23 cellular contexts compared by ENCODE assay signal in genomic region chr10:91188889-91189288, GRCh38.
"Had no signal": no experiment of that assay in that cellular context is flagged by ENCODE, and none has a peak within 500 bp of the region (broad histone marks: within the 10 kb centered on the region; RNA-seq: fewer than 3 reads in every experiment).

No MANE protein-coding gene starts in this region.

- ATAC-seq: activated CD4-positive, CD25-positive, alpha-beta regulatory T cell treated with anti-CD3 and anti-CD28 coated beads, Interleukin-2, amount 50 U/mL, for 24 hours; activated T-cell treated with anti-CD3 and anti-CD28 coated beads, Interleukin-2, amount 50 U/mL, for 72 hours; left ventricle myocardium superior; pancreas; right cardiac atrium had no signal

- H3K27ac ChIP-seq: brain microvascular endothelial cell, esophagus muscularis mucosa, pancreas, upper lobe of left lung had no signal

- H3K4me3 Mint-ChIP-seq: activated CD4-positive, alpha-beta memory T cell treated with anti-CD3 and anti-CD28 coated beads, Interleukin-2, amount 10 ng/mL, durations not matched to agents 7 days and 5 days; activated CD4-positive, alpha-beta T cell treated with anti-CD3 and anti-CD28 coated beads, Interleukin-2, amount 10 ng/mL, durations not matched to agents 24 days and 14 days; activated T-cell treated with anti-CD3 and anti-CD28 coated beads, Interleukin-2, amount 50 U/mL, for 72 hours; nephron had no signal

- H3K27me3 Mint-ChIP-seq: activated CD4-positive, alpha-beta memory T cell treated with anti-CD3 and anti-CD28 coated beads, Interleukin-2, amount 10 ng/mL, durations not matched to agents 7 days and 5 days; activated CD4-positive, alpha-beta T cell treated with anti-CD3 and anti-CD28 coated beads, Interleukin-2, amount 10 ng/mL, durations not matched to agents 24 days and 14 days had no signal

- H3K27ac Mint-ChIP-seq: activated CD4-positive, alpha-beta memory T cell treated with anti-CD3 and anti-CD28 coated beads, Interleukin-2, amount 10 ng/mL, durations not matched to agents 7 days and 5 days; activated CD4-positive, alpha-beta T cell treated with anti-CD3 and anti-CD28 coated beads, Interleukin-2, amount 10 ng/mL, durations not matched to agents 24 days and 14 days; activated T-cell treated with anti-CD3 and anti-CD28 coated beads, Interleukin-2, amount 50 U/mL, for 72 hours; nephron had no signal

- H3K4me1 ChIP-seq: pancreas had no signal

- DNase-seq: activated CD4-positive, alpha-beta memory T cell treated with anti-CD3 and anti-CD28 coated beads, Interleukin-2, amount 10 ng/mL, durations not matched to agents 7 days and 5 days; activated CD4-positive, alpha-beta T cell treated with anti-CD3 and anti-CD28 coated beads, Interleukin-2, amount 10 ng/mL, durations not matched to agents 24 days and 14 days; activated effector memory CD4-positive, alpha-beta T cell treated with anti-CD3 and anti-CD28 coated beads, Interleukin-2, amount 50 U/mL, for 16 hours; activated naive CD4-positive, alpha-beta T cell treated with anti-CD3 and anti-CD28 coated beads, Interleukin-2, amount 50 U/mL, for 16 hours; activated T-cell treated with anti-CD3 and anti-CD28 coated beads, Interleukin-2, amount 50 U/mL, for 72 hours; anterior cingulate cortex; brain microvascular endothelial cell; central memory CD4-positive, alpha-beta T cell; effector memory CD4-positive, alpha-beta T cell; glutamatergic neuron; hippocampal formation; left ventricle myocardium superior; mammary epithelial cell; pancreas; right cardiac atrium; stimulated activated CD4-positive, alpha-beta T cell treated with anti-CD3 and anti-CD28 coated beads, Interleukin-12 subunit alpha, Interleukin-12 subunit beta, amount 100 ng/mL, for 4 hours; stimulated activated CD4-positive, alpha-beta T cell treated with anti-CD3 and anti-CD28 coated beads, Interleukin-4, amount 100 ng/mL, for 4 hours; SW 1271; upper lobe of left lung had no signal

- H3K36me3 ChIP-seq: brain microvascular endothelial cell, esophagus muscularis mucosa, pancreas, thoracic aorta, upper lobe of left lung had no signal

- H3K27me3 ChIP-seq: brain microvascular endothelial cell, esophagus muscularis mucosa, pancreas, upper lobe of left lung had no signal

- H3K9me3 ChIP-seq: esophagus muscularis mucosa, pancreas, thoracic aorta, upper lobe of left lung had no signal

- H3K4me1 Mint-ChIP-seq: nephron had no signal

- H3K4me3 ChIP-seq: esophagus muscularis mucosa, pancreas, thoracic aorta, upper lobe of left lung had no signal
